In the genomic region with DNA sequence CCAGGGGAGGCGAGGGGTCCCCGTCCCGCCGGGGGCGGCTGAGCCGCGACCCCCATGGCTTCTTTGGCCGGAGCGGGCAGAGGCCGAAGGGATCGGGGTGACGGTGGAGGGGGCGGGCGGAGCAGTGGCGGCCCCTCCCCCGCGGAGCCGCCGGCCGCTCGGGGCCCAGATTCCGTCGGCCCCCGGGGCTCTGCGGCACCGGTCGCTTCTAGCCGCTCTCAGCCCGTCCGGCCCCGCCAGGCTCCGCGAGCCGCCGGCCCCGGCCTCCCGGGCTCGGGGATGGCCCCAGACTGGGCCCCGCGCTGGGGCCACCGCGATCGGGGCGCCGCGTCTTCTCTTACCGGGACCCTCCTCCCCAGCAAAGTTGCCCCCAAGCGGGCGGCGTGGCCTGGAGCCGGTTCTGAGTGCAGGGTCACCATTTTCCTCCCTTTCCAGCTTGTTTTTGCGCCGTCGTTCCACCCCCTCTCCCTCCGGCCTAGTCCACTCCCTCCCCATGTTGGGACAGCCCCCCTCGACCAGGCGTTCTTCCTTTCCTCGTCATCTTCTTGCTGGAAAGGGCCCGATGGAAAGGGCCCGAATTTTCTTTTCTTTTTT, we compare ENCODE assay signal across 8 cellular contexts. TPM values are rescaled to one million over a fixed set of nuclear protein-coding genes. Genes with fewer than 3 reads are reported as not detected.
DNase-seq lines count a peak whose midpoint lies in the region; ATAC-seq, FAIRE-seq and TF ChIP-seq lines count a peak whose summit lies in the region.

No MANE protein-coding gene starts in this region.

- WGBS in HepG2 (ENCODE audit: low lambda C conversion rate): 0% methylated on average over 15 of the region's 60 CpGs

- peaks cover 59% of the 10 kb centered on the region for H3K4me1 ChIP-seq in HepG2 (ENCODE audit: insufficient read depth, low read length)

- peak in 1 of 2 experiments; percentile 37; a peak in 2 of 4 replicates for TF ChIP-seq POLR2A in HepG2 (IDR thresholded peaks at IDR 0.05; ENCODE audit: insufficient read depth in 1 of 2, low read depth in 2 of 2, low read length in 2 of 2)

- H3K9me3 ChIP-seq in HepG2 (ENCODE audit: low read length): no peaks in the 10 kb centered on the region

- no peak for FAIRE-seq in HepG2 (lab: Jason Lieb, UNC)

- H4K20me1 ChIP-seq in HepG2 (ENCODE audit: insufficient read depth, low read length): peaks cover 20% of the 10 kb centered on the region

- H3K9ac ChIP-seq in HepG2 (ENCODE audit: insufficient read depth, low read depth, low read length): peak overlapping the region; percentile 97

- peak overlapping the region; percentile 94 to 99 (median 98) for H3K4me3 ChIP-seq in HepG2 (replicated peaks in 1 of 3; ENCODE audit: insufficient read depth in 1 of 3, low read depth in 2 of 3, low read length in 3 of 3)

- TF ChIP-seq EP300 in HepG2 (IDR thresholded peaks at IDR 0.05; ENCODE audit: low read depth in 2 of 2, low read length in 2 of 2): no peak
- TF ChIP-seq EP300 in HepG2 (CRISPR knock-in tag; IDR thresholded peaks at IDR 0.05; ENCODE audit: borderline replicate concordance): no peak

- POLR2A ChIA-PET in HepG2 (lab: Yijun Ruan, JAX): interaction anchor here (0.9 to 7.3 kb wide), 6 partner anchors 10 to 169 kb away, joined by 3 to 60 read pairs (median 4); a partner anchor contains a TSS

- peaks cover 6 to 16% of the 10 kb centered on the region in 2 experiments; a peak in 3 of 5 replicates for H3K36me3 ChIP-seq in HepG2 (replicated peaks in 1 of 2; ENCODE audit: control insufficient read depth in 1 of 2, insufficient read depth in 2 of 2, low read length in 2 of 2)

- in situ Hi-C loops in HepG2 (cut with HindIII; ENCODE audit: extremely low pct_ligation_motif_present, low pct_unique_long_range_greater_than_20kb): loop anchor here (10.0 kb wide), 1 partner anchor 172 kb away; no protein-coding TSS in a partner anchor

- peak; percentile 38 for TF ChIP-seq RAD21 in HepG2 (CRISPR knock-in tag; IDR thresholded peaks at IDR 0.05)

- peak overlapping the region; percentile 90 for H3K4me2 ChIP-seq in HepG2 (ENCODE audit: low read depth, low read length)

- ATAC-seq in GM18907 (IDR thresholded peaks at IDR 0.05; ENCODE audit: unreplicated experiment) (peak; percentile 14), HG03342 (IDR thresholded peaks at IDR 0.05; ENCODE audit: unreplicated experiment) (peak; percentile 26), HepG2 (peak; percentile 74)

- intact Hi-C loops in HepG2 (cut with micrococcal nuclease; ENCODE audit: unreplicated experiment): loop anchor here (1.0 to 5.0 kb wide), 3 partner anchors 46 to 170 kb away; no protein-coding TSS in a partner anchor

- DNase-seq in AG08395 (ENCODE audit: low spot score) (peak; percentile 74), T-helper 9 cell (peak; percentile 9), dermis microvascular lymphatic vessel endothelial cell (ENCODE audit: low read depth in 2 of 2) (peak; percentile 44 to 78), HepG2 (ENCODE audit: low spot score) (peak; percentile 40), NOMO-1 treated with DMSO at 0.1 percent for 48 hours (lab: John Stamatoyannopoulos, UW; ENCODE audit: unreplicated experiment) (no peak)
- DNase-seq in stimulated activated CD8-positive, alpha-beta memory T cell treated with anti-CD3 and anti-CD28 coated beads, Interleukin-4, amount 100 ng/mL, for 48 hours: peak; percentile 54

- peaks cover 73% of the 10 kb centered on the region for H3K79me2 ChIP-seq in HepG2 (ENCODE audit: insufficient read depth, low read length)

- no TSS peak for BruUV-seq in HepG2 (replicated peaks; lab: Mats Ljungman, UMichigan)

- H3K27me3 ChIP-seq in HepG2 (ENCODE audit: control insufficient read depth in 1 of 2, insufficient read depth in 2 of 2, low read length in 2 of 2): no peaks in the 10 kb centered on the region; a peak in 1 of 5 replicates

- H3K27ac ChIP-seq in HepG2 (ENCODE audit: extremely low read length, insufficient read depth, low read length): peak overlapping the region; percentile 94

- no peak overlapping the region for H2AFZ ChIP-seq in HepG2 (ENCODE audit: low read length)

- TF ChIP-seq CTCF in HepG2 (CRISPR knock-in tag; IDR thresholded peaks at IDR 0.05): no peak

- CTCF ChIA-PET in HepG2 (lab: Yijun Ruan, JAX; ENCODE audit: low intra/inter-chr PET ratio, low total read pairs): no interaction called here

TF ChIP-seq in HepG2, 621 proteins besides CTCF, POLR2A, EP300 and RAD21 (continues in another document):
- no peak for TF ChIP-seq EZH2 (conservative IDR thresholded peaks at IDR 0.05; ENCODE audit: low read depth, low read length)
- TF ChIP-seq ZFP36L1 (CRISPR knock-in tag; IDR thresholded peaks at IDR 0.05): no peak
- peak; percentile 88 for TF ChIP-seq ZFY (CRISPR knock-in tag; IDR thresholded peaks at IDR 0.05)
- 0 out of 2 replicates have a peak, but pooled peaks have one; percentile 39 for TF ChIP-seq RXRA (CRISPR knock-in tag; IDR thresholded peaks at IDR 0.05)
- TF ChIP-seq KDM2A (CRISPR knock-in tag; IDR thresholded peaks at IDR 0.05; ENCODE audit: borderline replicate concordance, low read depth): 0 out of 2 replicates have a peak, but pooled peaks have one; percentile 28
- no peak for TF ChIP-seq MIER2 (CRISPR knock-in tag; IDR thresholded peaks at IDR 0.05)
- peak; percentile 63; the same call in 1 of the 2 replicates for TF ChIP-seq ZSCAN20 (CRISPR knock-in tag; IDR thresholded peaks at IDR 0.05; ENCODE audit: borderline replicate concordance)
- TF ChIP-seq ASH2L (IDR thresholded peaks at IDR 0.05; ENCODE audit: insufficient read length, low read depth, low read length): peak; percentile 29
- peak; percentile 68 for TF ChIP-seq MEIS2 (CRISPR knock-in tag; IDR thresholded peaks at IDR 0.05)
- 0 out of 2 replicates have a peak, but pooled peaks have one; percentile 21 for TF ChIP-seq ZNF841 (CRISPR knock-in tag; IDR thresholded peaks at IDR 0.05; ENCODE audit: borderline replicate concordance)
- TF ChIP-seq ATAD3A (CRISPR knock-in tag; IDR thresholded peaks at IDR 0.05): no peak
- TF ChIP-seq SIN3A (IDR thresholded peaks at IDR 0.05; ENCODE audit: borderline replicate concordance, low read depth, low read length): peak; percentile 24; the same call in 1 of the 2 replicates
- TF ChIP-seq ZNF878 (CRISPR knock-in tag; IDR thresholded peaks at IDR 0.05): no peak
- TF ChIP-seq PHF8 (CRISPR knock-in tag; IDR thresholded peaks at IDR 0.05): peak; percentile 67
- TF ChIP-seq ZKSCAN1 (IDR thresholded peaks at IDR 0.05; ENCODE audit: low read length): no peak
- no peak for TF ChIP-seq ZNF589 (CRISPR knock-in tag; conservative IDR thresholded peaks at IDR 0.05)
- TF ChIP-seq, protein P1, sequence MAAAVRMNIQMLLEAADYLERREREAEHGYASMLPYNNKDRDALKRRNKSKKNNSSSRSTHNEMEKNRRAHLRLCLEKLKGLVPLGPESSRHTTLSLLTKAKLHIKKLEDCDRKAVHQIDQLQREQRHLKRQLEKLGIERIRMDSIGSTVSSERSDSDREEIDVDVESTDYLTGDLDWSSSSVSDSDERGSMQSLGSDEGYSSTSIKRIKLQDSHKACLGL (CRISPR knock-in tag; IDR thresholded peaks at IDR 0.05): peak; percentile 29
- TF ChIP-seq, protein P2, sequence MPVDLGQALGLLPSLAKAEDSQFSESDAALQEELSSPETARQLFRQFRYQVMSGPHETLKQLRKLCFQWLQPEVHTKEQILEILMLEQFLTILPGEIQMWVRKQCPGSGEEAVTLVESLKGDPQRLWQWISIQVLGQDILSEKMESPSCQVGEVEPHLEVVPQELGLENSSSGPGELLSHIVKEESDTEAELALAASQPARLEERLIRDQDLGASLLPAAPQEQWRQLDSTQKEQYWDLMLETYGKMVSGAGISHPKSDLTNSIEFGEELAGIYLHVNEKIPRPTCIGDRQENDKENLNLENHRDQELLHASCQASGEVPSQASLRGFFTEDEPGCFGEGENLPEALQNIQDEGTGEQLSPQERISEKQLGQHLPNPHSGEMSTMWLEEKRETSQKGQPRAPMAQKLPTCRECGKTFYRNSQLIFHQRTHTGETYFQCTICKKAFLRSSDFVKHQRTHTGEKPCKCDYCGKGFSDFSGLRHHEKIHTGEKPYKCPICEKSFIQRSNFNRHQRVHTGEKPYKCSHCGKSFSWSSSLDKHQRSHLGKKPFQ (CRISPR knock-in tag; IDR thresholded peaks at IDR 0.05; ENCODE audit: insufficient replicate concordance): peak; percentile 63
- no peak for TF ChIP-seq ZNF12 (CRISPR knock-in tag; IDR thresholded peaks at IDR 0.05)
- TF ChIP-seq, protein P3, sequence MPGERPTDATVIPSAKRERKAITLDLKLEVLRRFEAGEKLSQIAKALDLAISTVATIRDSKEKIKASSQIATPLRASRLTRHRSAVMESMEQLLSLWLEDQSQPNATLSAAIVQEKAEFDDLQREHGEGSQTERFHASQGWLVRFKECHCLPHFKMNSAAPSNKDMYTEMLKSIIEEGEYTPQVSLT (CRISPR knock-in tag; IDR thresholded peaks at IDR 0.05; ENCODE audit: borderline replicate concordance, low read depth): 0 out of 2 replicates have a peak, but pooled peaks have one; percentile 60

RNA-seq across cellular contexts. Expression of a gene that starts 0.8 kb away (rescaled TPM):
- total RNA-seq in dermis microvascular lymphatic vessel endothelial cell (22.1 and 42.5 TPM in 2 replicates), HepG2 (2016; rRNA removed; fragmentation: Illumina TruSeq; extraction: Trizol) (20.5 and 49.3 TPM in 2 replicates)
- total RNA-seq in HepG2 (2016; cell fraction: cytosol; rRNA removed; fragmentation: Illumina TruSeq; extraction: Trizol; ENCODE audit: low read depth): 24.3 and 24.8 TPM in 2 replicates
- 18.4 and 45.8 TPM in 2 replicates for total RNA-seq in HepG2 (2016; cell fraction: insoluble cytoplasmic fraction; rRNA removed; fragmentation: Illumina TruSeq; extraction: Trizol)
- total RNA-seq in HepG2 (2016; cell fraction: membrane; rRNA removed; fragmentation: Illumina TruSeq; extraction: Trizol): 11.3 and 13.6 TPM in 2 replicates
- 56.4 and 58.5 TPM in 2 replicates for total RNA-seq in HepG2 (2016; cell fraction: nucleus; rRNA removed; fragmentation: Illumina TruSeq; extraction: Trizol)
- 38.4 and 54.3 TPM in 2 replicates for polyA plus RNA-seq in HepG2 (2011; rRNA removed)
- 16.2 and 21.9 TPM in 2 replicates for polyA plus RNA-seq in HepG2 (2011; cell fraction: cytosol; rRNA removed)
- polyA plus RNA-seq in HepG2 (2011; cell fraction: nucleus; rRNA removed): 40.8 and 43.9 TPM in 2 replicates
- polyA plus RNA-seq in HepG2 (2012): 11.1 and 13.6 TPM in 2 replicates
- polyA plus RNA-seq in HepG2 (2016; cell fraction: cytosol; fragmentation: Illumina TruSeq; extraction: Trizol; ENCODE audit: low read depth): 0.27 and 0.49 TPM in 2 replicates
- 14.9 and 15.4 TPM in 2 replicates for polyA plus RNA-seq in HepG2 (2016; cell fraction: insoluble cytoplasmic fraction; fragmentation: Illumina TruSeq; extraction: Trizol; ENCODE audit: low read depth)
- polyA plus RNA-seq in HepG2 (2016; cell fraction: membrane; fragmentation: Illumina TruSeq; extraction: Trizol; ENCODE audit: low read depth): 1.1 and 1.6 TPM in 2 replicates
- polyA plus RNA-seq in HepG2 (2016; cell fraction: nucleus; fragmentation: Illumina TruSeq; extraction: Trizol; ENCODE audit: insufficient read depth, low read depth): 44.4 and 51.2 TPM in 2 replicates
- polyA minus RNA-seq in HepG2 (2011; rRNA and poly(A)+ RNA removed; ENCODE audit: low replicate concordance): 42.0 and 124 TPM in 2 replicates
- polyA minus RNA-seq in HepG2 (2011; cell fraction: cytosol; rRNA and poly(A)+ RNA removed): 77.0 and 77.2 TPM in 2 replicates
- 142 and 175 TPM in 2 replicates for polyA minus RNA-seq in HepG2 (2011; cell fraction: nucleus; rRNA and poly(A)+ RNA removed)

Comparison
In these comparisons a context has a peak if more than half of its experiments do, and no peak if none do; other contexts are left out.
1. ATAC-seq: peak in every context shown above with its lines; median percentile 74 in HepG2; 26 in HG03342; 14 in GM18907.